Comparison of ENCODE assay signal across 15 cellular contexts in the genomic region with DNA sequence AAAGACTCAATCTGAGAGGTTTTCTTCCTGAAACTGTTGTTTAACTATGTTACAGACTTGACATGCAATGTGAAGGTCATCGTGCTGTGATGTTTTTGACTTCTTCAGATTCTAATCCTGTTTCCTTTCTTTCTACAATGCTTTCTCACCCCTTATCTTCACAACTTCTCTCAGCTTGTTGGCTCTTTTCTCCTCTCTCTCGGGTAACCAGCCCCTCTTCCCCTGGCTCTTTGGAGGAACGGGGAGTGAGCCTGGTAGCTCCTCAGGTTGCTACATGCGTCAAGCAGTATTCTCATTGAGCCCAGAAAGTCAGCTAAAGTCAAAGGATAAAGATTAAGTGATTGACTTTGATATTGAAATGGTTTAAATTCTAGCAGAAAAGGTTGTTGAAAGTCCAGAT.
"Had no signal": no experiment of that assay in that cellular context is flagged by ENCODE, and none has a peak within 500 bp of the region (broad histone marks: within the 10 kb centered on the region; RNA-seq: fewer than 3 reads in every experiment).

No MANE protein-coding gene starts in this region.

- H3K4me3 ChIP-seq: dorsolateral prefrontal cortex, lung, tibial artery had no signal

- H3K27me3 ChIP-seq: dorsolateral prefrontal cortex, tibial artery had no signal

- H3K9me3 ChIP-seq: tibial artery had no signal

- DNase-seq: activated B cell treated with CpG ODN at 0.5 μM for 24 hours; activated CD4-positive, alpha-beta T cell treated with anti-CD3 and anti-CD28 coated beads, Interleukin-2, amount 10 ng/mL, durations not matched to agents 24 days and 14 days; activated naive CD4-positive, alpha-beta T cell; activated naive CD8-positive, alpha-beta T cell treated with anti-CD3 and anti-CD28 coated beads for 36 hours; amniotic stem cell; dorsolateral prefrontal cortex; islet precursor cell; occipital lobe; stimulated activated CD4-positive, alpha-beta T cell treated with anti-CD3 and anti-CD28 coated beads, Interleukin-12 subunit alpha, Interleukin-12 subunit beta, amount 100 ng/mL, for 4 hours; stimulated activated CD4-positive, alpha-beta T cell treated with anti-CD3 and anti-CD28 coated beads, Interleukin-1b, Interleukin-23, amount 100 ng/mL, for 48 hours; stimulated activated CD8-positive, alpha-beta memory T cell treated with anti-CD3 and anti-CD28 coated beads, Interleukin-4, amount 100 ng/mL, for 48 hours; stimulated activated naive CD4-positive, alpha-beta T cell; tibial artery had no signal

- H3K4me1 ChIP-seq: tibial artery had no signal

- ATAC-seq: activated T-helper 17 cell treated with anti-CD3 and anti-CD28 coated beads, Interleukin-2, amount 50 U/mL, for 72 hours had no signal

- H3K27ac ChIP-seq: dorsolateral prefrontal cortex, tibial artery had no signal
